ENCODE assay signal across 8 cellular contexts in the genomic region with DNA sequence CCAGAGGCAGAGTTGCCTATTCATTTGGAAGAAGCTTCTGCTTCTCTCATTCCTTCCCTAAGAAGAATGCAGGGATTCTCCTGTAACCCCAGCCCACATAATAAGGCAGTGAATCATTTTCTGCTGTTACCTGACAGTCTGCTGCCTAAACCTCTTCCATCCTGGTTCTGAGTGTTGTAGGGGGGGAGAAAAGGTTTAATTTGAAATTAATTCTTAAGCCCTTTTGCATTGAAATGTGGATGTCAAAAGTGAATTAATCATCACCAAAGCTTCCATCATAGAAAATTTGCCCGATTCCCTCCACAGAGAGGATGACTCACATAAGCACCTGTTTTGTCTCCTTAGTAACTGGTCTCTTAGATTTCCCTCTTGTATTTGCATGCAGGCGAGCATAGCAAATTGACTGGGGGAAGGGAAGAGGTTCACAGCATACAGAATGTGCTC.
DNase-seq lines count a peak whose midpoint lies in the region; ATAC-seq, FAIRE-seq and TF ChIP-seq lines count a peak whose summit lies in the region.

No MANE protein-coding gene starts in this region.

- H3K27me3 Mint-ChIP-seq in activated T-helper 17 cell treated with anti-CD3 and anti-CD28 coated beads, Interleukin-2, amount 50 U/mL, for 72 hours, result no peaks in the 10 kb centered on the region

- H3K27ac Mint-ChIP-seq in activated T-helper 17 cell treated with anti-CD3 and anti-CD28 coated beads, Interleukin-2, amount 50 U/mL, for 72 hours, result peak overlapping the region; percentile 78

- peak overlapping the region; percentile 40 for H3K4me3 Mint-ChIP-seq in activated T-helper 17 cell treated with anti-CD3 and anti-CD28 coated beads, Interleukin-2, amount 50 U/mL, for 72 hours

- TF ChIP-seq CTCF in D721Med (IDR thresholded peaks at IDR 0.05; ENCODE audit: insufficient read depth, missing control alignments), result no peak

- ATAC-seq in activated T-helper 17 cell treated with anti-CD3 and anti-CD28 coated beads, Interleukin-2, amount 50 U/mL, for 72 hours (replicated peaks), result peak; percentile 77

- H3K4me1 Mint-ChIP-seq in activated T-helper 17 cell treated with anti-CD3 and anti-CD28 coated beads, Interleukin-2, amount 50 U/mL, for 72 hours, result peaks cover 28% of the 10 kb centered on the region

- no peak for FAIRE-seq in D721Med (lab: Jason Lieb, UNC)

- DNase-seq in NCI-H510A treated with DMSO at 0.1 percent for 48 hours (lab: John Stamatoyannopoulos, UW) (peak; percentile 28), NCI-H510A (lab: John Stamatoyannopoulos, UW) (no peak), NCI-H1436 (lab: John Stamatoyannopoulos, UW) (peak; percentile 72), renal cortical epithelial cell (ENCODE audit: low read depth) (peak; percentile 91), RPMI8226 (no peak), D721Med (ENCODE audit: insufficient read length, low spot score) (no peak), Kasumi-1 (lab: John Stamatoyannopoulos, UW) (no peak)

- no peaks in the 10 kb centered on the region for H3K36me3 Mint-ChIP-seq in activated T-helper 17 cell treated with anti-CD3 and anti-CD28 coated beads, Interleukin-2, amount 50 U/mL, for 72 hours (ENCODE audit: low read depth)

- peaks cover 17% of the 10 kb centered on the region for H3K9me3 Mint-ChIP-seq in activated T-helper 17 cell treated with anti-CD3 and anti-CD28 coated beads, Interleukin-2, amount 50 U/mL, for 72 hours

Comparison
In these comparisons a context has a peak if more than half of its experiments do, and no peak if none do; other contexts are left out.
1. DNase-seq: peak in NCI-H510A treated with DMSO at 0.1 percent for 48 hours (single experiment), NCI-H1436 (single experiment) and renal cortical epithelial cell (single experiment); none in NCI-H510A (single experiment), RPMI8226 (single experiment), D721Med (single experiment) and Kasumi-1 (0 of 2).